9 cellular contexts compared by ENCODE assay signal in the genomic region with DNA sequence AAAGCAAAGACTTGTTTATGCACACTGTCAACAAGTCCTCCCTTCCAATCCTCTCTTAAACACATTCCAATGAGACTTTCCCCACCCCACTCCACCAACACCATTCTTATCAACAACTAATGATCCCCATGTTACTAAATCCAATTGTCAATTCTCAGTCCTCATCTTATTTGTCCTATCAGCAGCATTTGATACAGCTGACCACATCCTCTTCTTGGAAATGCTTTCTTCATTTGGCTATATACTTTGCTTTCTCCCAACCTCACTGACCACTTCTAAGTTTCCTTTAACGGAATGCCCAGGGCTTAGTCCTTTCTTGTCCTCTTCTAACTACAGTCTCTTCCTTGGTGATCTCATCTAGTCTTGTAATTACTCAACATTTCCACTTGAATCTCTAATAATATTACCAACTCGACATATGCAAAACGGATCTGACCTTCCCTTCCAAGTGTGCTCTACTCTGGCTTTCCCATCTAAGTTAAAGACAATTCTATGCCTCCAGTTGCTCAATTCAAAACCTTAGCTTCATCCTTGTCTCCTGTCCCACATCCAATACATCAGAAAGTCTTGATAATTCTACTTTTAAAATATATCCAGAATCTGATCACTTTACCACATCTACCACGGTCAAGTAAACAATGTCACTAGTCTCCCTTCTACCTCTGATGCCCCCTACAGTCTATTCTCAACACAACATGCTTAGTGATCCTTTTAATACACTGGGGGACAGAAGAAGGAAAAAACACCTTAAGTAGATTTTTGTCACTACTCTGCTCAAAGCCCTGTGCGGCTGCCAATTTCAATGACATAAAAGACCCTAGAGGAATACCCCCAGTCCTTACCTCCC. TPM values are rescaled to one million over a fixed set of nuclear protein-coding genes. Genes with fewer than 3 reads are reported as not detected.
DNase-seq lines count a peak whose midpoint lies in the region; ATAC-seq and TF ChIP-seq lines count a peak whose summit lies in the region.
"Had no signal": no experiment of that assay in that cellular context is flagged by ENCODE, and none has a peak within 500 bp of the region (broad histone marks: within the 10 kb centered on the region; RNA-seq: fewer than 3 reads in every experiment).

No MANE protein-coding gene starts in this region.

- in situ Hi-C loops in GM13976 (cut with MboI; ENCODE audit: low sequenced_read_pairs, unreplicated experiment): no loop called here

- TF ChIP-seq CTCF in GM13976 (IDR thresholded peaks at IDR 0.05; ENCODE audit: borderline replicate concordance, control extremely low read depth, extremely low read depth, insufficient read depth, missing control alignments): peak; percentile 22
- 0 out of 2 replicates have a peak, but pooled peaks have one; percentile 8 for TF ChIP-seq CTCF in LNCaP clone FGC (IDR thresholded peaks at IDR 0.05; ENCODE audit: control insufficient read depth, extremely low read depth, insufficient read depth)
- TF ChIP-seq CTCF in gastroesophageal sphincter (IDR thresholded peaks at IDR 0.05): no peak

- no peak overlapping the region for H3K27ac ChIP-seq in gastroesophageal sphincter
- H3K27ac ChIP-seq: SJSA1 had no signal

- TF ChIP-seq EP300 in gastroesophageal sphincter (IDR thresholded peaks at IDR 0.05): no peak

- H3K4me1 ChIP-seq in gastroesophageal sphincter: no peaks in the 10 kb centered on the region
- H3K4me1 ChIP-seq: SJSA1 had no signal

- ATAC-seq in GM21786 (IDR thresholded peaks at IDR 0.05; ENCODE audit: unreplicated experiment) (peak; percentile 73), gastroesophageal sphincter (no peak)

- H3K9me3 ChIP-seq in gastroesophageal sphincter (no peaks in the 10 kb centered on the region), MG63 (peaks cover 2% of the 10 kb centered on the region)
- H3K9me3 ChIP-seq: SJSA1 had no signal

- DNase-seq in GM13976 (ENCODE audit: low spot score) (peak; percentile 39), LNCaP clone FGC (ENCODE audit: low read depth) (no peak), germinal center (ENCODE audit: low spot score) (peak; percentile 27), SHP77 treated with DMSO at 0.1 percent for 48 hours (lab: John Stamatoyannopoulos, UW) (no peak), NCI-H2196 treated with DMSO at 0.1 percent for 48 hours (lab: John Stamatoyannopoulos, UW; ENCODE audit: unreplicated experiment) (no peak), MG63 (no peak)

- H3K36me3 ChIP-seq in gastroesophageal sphincter: no peaks in the 10 kb centered on the region
- H3K36me3 ChIP-seq in MG63: no peaks in the 10 kb centered on the region
- H3K36me3 ChIP-seq: SJSA1 had no signal

- H3K27me3 ChIP-seq in gastroesophageal sphincter: no peaks in the 10 kb centered on the region
- H3K27me3 ChIP-seq in MG63: no peaks in the 10 kb centered on the region
- H3K27me3 ChIP-seq: SJSA1 had no signal

- no peak overlapping the region for H3K4me3 ChIP-seq in LNCaP clone FGC (ENCODE audit: low read depth, low read length)
- no peak overlapping the region for H3K4me3 ChIP-seq in gastroesophageal sphincter
- H3K4me3 ChIP-seq in MG63: no peak overlapping the region
- H3K4me3 ChIP-seq: SJSA1 had no signal

- no peak for TF ChIP-seq POLR2A in gastroesophageal sphincter (IDR thresholded peaks at IDR 0.05)

- 71 to 79% methylated on average over 3 to 5 of the region's 5 CpGs for WGBS in gastroesophageal sphincter (ENCODE audit: low coverage in 1 of 2), 2 donors

RNA-seq across cellular contexts. Expression of a gene that starts 25.5 kb away (rescaled TPM):
- 10 to 100 TPM; 15.3 to 29.7 (median 19.1) TPM for total RNA-seq in gastroesophageal sphincter
- 13.0 and 22.5 TPM in 2 replicates for total RNA-seq in MG63 (2014; rRNA removed; shearing (Covaris generic); ENCODE audit: low replicate concordance)

Comparison
In these comparisons a context has a peak if more than half of its experiments do, and no peak if none do; other contexts are left out.
1. DNase-seq: peak in GM13976 (single experiment) and germinal center (single experiment); none in LNCaP clone FGC (single experiment), SHP77 treated with DMSO at 0.1 percent for 48 hours (single experiment), NCI-H2196 treated with DMSO at 0.1 percent for 48 hours (single experiment) and MG63 (single experiment).
2. CTCF ChIP-seq: peak in GM13976 (single experiment) and LNCaP clone FGC (single experiment); none in gastroesophageal sphincter (0 of 4).